In genomic region chr2:213991454-213992108, GRCh38 we compare ENCODE assay signal across 20 cellular contexts.
DNase-seq lines count a peak whose midpoint lies in the region; ATAC-seq and TF ChIP-seq lines count a peak whose summit lies in the region.
"Had no signal": no experiment of that assay in that cellular context is flagged by ENCODE, and none has a peak within 500 bp of the region (broad histone marks: within the 10 kb centered on the region; RNA-seq: fewer than 3 reads in every experiment).

No MANE protein-coding gene starts in this region.

- no peak overlapping the region for H2BK15ac ChIP-seq in IMR-90 (ENCODE audit: low read depth, low read length)

- peaks cover 4% of the 10 kb centered on the region; the same call in 1 of the 2 replicates for H3K4me1 ChIP-seq in IMR-90 (ENCODE audit: control insufficient read depth, insufficient read depth, low read length)
- H3K4me1 ChIP-seq in adipocyte (ENCODE audit: control insufficient read depth, insufficient read depth, low read length): peaks cover 7% of the 10 kb centered on the region
- H3K4me1 ChIP-seq: BLaER1 had no signal

- H3K36me3 Mint-ChIP-seq in CD14-positive monocyte: no peaks in the 10 kb centered on the region
- H3K36me3 Mint-ChIP-seq: CD8-positive, alpha-beta memory T cell; IgD-negative memory B cell had no signal

- no peak overlapping the region for H3K27ac ChIP-seq in IMR-90 (ENCODE audit: insufficient read depth, low read length)
- H3K27ac ChIP-seq: BLaER1, PC-9 had no signal

- H3K14ac ChIP-seq in IMR-90 (replicated peaks; ENCODE audit: low read depth, low read length): no peak overlapping the region

- H3K27me3 Mint-ChIP-seq in CD14-positive monocyte (ENCODE audit: low read depth in 3 of 3): no peaks in the 10 kb centered on the region
- H3K27me3 Mint-ChIP-seq: CD8-positive, alpha-beta memory T cell; IgD-negative memory B cell had no signal

- no peak overlapping the region for H3K4me2 ChIP-seq in IMR-90 (ENCODE audit: low read depth, low read length)
- H3K4me2 ChIP-seq: BLaER1, PC-9 had no signal

- H4K8ac ChIP-seq in IMR-90 (ENCODE audit: low read depth in 2 of 2, low read length in 2 of 2): no peak overlapping the region

- no peak overlapping the region for H3K4ac ChIP-seq in IMR-90 (ENCODE audit: low read depth, low read length)

- H3K4me3 ChIP-seq in IMR-90 (ENCODE audit: insufficient read depth, low read depth, low read length): no peak overlapping the region
- H3K4me3 ChIP-seq in adipocyte (ENCODE audit: low read length): no peak overlapping the region
- H3K4me3 ChIP-seq in fibroblast of mammary gland (ENCODE audit: control insufficient read depth, low read depth, low read length): no peak overlapping the region
- H3K4me3 ChIP-seq: BLaER1, PC-9 had no signal

- intact Hi-C loops in IMR-90 (cut with micrococcal nuclease) (no loop called here), CD14-positive monocyte (cut with micrococcal nuclease) (no loop called here)

- no peak overlapping the region for H2AFZ ChIP-seq in IMR-90 (replicated peaks; ENCODE audit: low read length, poor library complexity)
- H2AFZ ChIP-seq: PC-9 had no signal

- H3K56ac ChIP-seq in IMR-90 (ENCODE audit: extremely low read depth, insufficient read depth, low read length): no peak overlapping the region

- no peak for ATAC-seq in IMR-90 (ENCODE audit: low read depth)
- ATAC-seq in HG03520 (IDR thresholded peaks at IDR 0.05; ENCODE audit: unreplicated experiment): no peak

- dilution Hi-C loops in IMR-90 (cut with HindIII; ENCODE audit: low sequenced_read_pairs, unreplicated experiment): no loop called here

- TF ChIP-seq CTCF in IMR-90 (conservative IDR thresholded peaks at IDR 0.05; ENCODE audit: low read depth, low read length) (no peak), fibroblast of mammary gland (conservative IDR thresholded peaks at IDR 0.05; ENCODE audit: control insufficient read depth, insufficient read depth, low read depth, low read length) (no peak), CD14-positive monocyte (IDR thresholded peaks at IDR 0.05) (no peak)

- no peak overlapping the region for H2BK5ac ChIP-seq in IMR-90 (ENCODE audit: low read depth, low read length, poor library complexity, severe bottlenecking)

- CTCF ChIA-PET in IMR-90 (lab: Yijun Ruan, JAX): no interaction called here

- TF ChIP-seq RAD21 in IMR-90 (IDR thresholded peaks at IDR 0.05; ENCODE audit: low read length): no peak

- no peak overlapping the region for H3K27ac Mint-ChIP-seq in CD14-positive monocyte
- H3K27ac Mint-ChIP-seq: CD8-positive, alpha-beta memory T cell; HFFc6; IgD-negative memory B cell; T-helper 1 cell treated with Interleukin-12 subunit alpha and Interleukin-12 subunit beta and Interleukin-4 antibody, amounts not matched to agents 30 μg/mL and 1 μg/mL, for 36 hours had no signal

- H3K9ac ChIP-seq in IMR-90 (ENCODE audit: low read depth, low read length): no peak overlapping the region
- no peak overlapping the region for H3K9ac ChIP-seq in adipocyte (ENCODE audit: low read length)
- H3K9ac ChIP-seq: BLaER1 had no signal

- H2AK9ac ChIP-seq in IMR-90 (replicated peaks; ENCODE audit: low read depth, low read length, poor library complexity): no peak overlapping the region

- H3K9me3 ChIP-seq in IMR-90 (ENCODE audit: control insufficient read depth, insufficient read depth, low read length) (no peaks in the 10 kb centered on the region), adipocyte (ENCODE audit: control insufficient read depth, low read length) (no peaks in the 10 kb centered on the region)
- H3K9me3 ChIP-seq: BLaER1 had no signal

- H3K9me1 ChIP-seq in IMR-90 (ENCODE audit: insufficient read depth, low read length): no peaks in the 10 kb centered on the region

- no peak overlapping the region for H2AK5ac ChIP-seq in IMR-90 (ENCODE audit: low read depth, low read length)

- WGBS in IMR-90 (ENCODE audit: extremely low coverage in 2 of 2, insufficient read length in 1 of 2), 2 experiments: no CpG with 5 or more reads among the region's 5 CpGs

- H4K91ac ChIP-seq in IMR-90 (ENCODE audit: insufficient read depth, low read depth, low read length): no peak overlapping the region

- no peak overlapping the region for H3K23ac ChIP-seq in IMR-90 (ENCODE audit: low read depth, low read length)

- H2BK120ac ChIP-seq in IMR-90 (ENCODE audit: low read depth, low read length): no peak overlapping the region

- no peak overlapping the region for H3K4me3 Mint-ChIP-seq in CD14-positive monocyte
- H3K4me3 Mint-ChIP-seq: CD8-positive, alpha-beta memory T cell; HFFc6; IgD-negative memory B cell; T-helper 1 cell treated with Interleukin-12 subunit alpha and Interleukin-12 subunit beta and Interleukin-4 antibody, amounts not matched to agents 30 μg/mL and 1 μg/mL, for 36 hours had no signal

- H3K36me3 ChIP-seq in IMR-90 (ENCODE audit: control insufficient read depth, insufficient read depth, low read length): no peaks in the 10 kb centered on the region
- H3K36me3 ChIP-seq in adipocyte (ENCODE audit: control insufficient read depth, insufficient read depth, low read length, severe bottlenecking): no peaks in the 10 kb centered on the region
- H3K36me3 ChIP-seq: BLaER1 had no signal

- H3K4me1 Mint-ChIP-seq in CD14-positive monocyte: no peaks in the 10 kb centered on the region
- H3K4me1 Mint-ChIP-seq: CD8-positive, alpha-beta memory T cell; IgD-negative memory B cell had no signal

- POLR2A ChIA-PET in IMR-90 (lab: Charles Lee; ENCODE audit: unreplicated experiment): no interaction called here

- H4K5ac ChIP-seq in IMR-90 (ENCODE audit: low read depth, low read length): no peak overlapping the region

- no peak for TF ChIP-seq POLR2A in IMR-90 (IDR thresholded peaks at IDR 0.05; ENCODE audit: low read depth, low read length)

- H4K20me1 ChIP-seq in IMR-90 (ENCODE audit: insufficient read depth, low read length): no peaks in the 10 kb centered on the region
- H4K20me1 ChIP-seq: BLaER1 had no signal

- H2BK20ac ChIP-seq in IMR-90 (ENCODE audit: low read depth, low read length): no peak overlapping the region

- DNase-seq in ELR (ENCODE audit: low read depth): peak; percentile 47
- peak; percentile 30 for DNase-seq in IMR-90
- DNase-seq in adipocyte (ENCODE audit: low read depth): peak; percentile 6
- DNase-seq in fibroblast of mammary gland (ENCODE audit: low read depth): peak; percentile 30
- DNase-seq in MV-4-11 (lab: John Stamatoyannopoulos, UW): no peak
- DNase-seq in CD14-positive monocyte (ENCODE audit: low spot score): no peak
- no peak for DNase-seq in NCI-H510A treated with DMSO at 0.1 percent for 48 hours (lab: John Stamatoyannopoulos, UW)
- DNase-seq: CD8-positive, alpha-beta memory T cell; DMS79; HFFc6; Karpas-422; NCI-H1105; NCI-H1694; NCI-H2081 treated with DMSO at 0.1 percent for 48 hours; NCI-H524; PC-9 had no signal

- in situ Hi-C loops in IMR-90 (cut with MboI; ENCODE audit: low sequenced_read_pairs): no loop called here

- peaks cover 0 to 8% (median 2%) of the 10 kb centered on the region in 7 donors for H3K9me3 Mint-ChIP-seq in CD14-positive monocyte
- H3K9me3 Mint-ChIP-seq: HFFc6; T-helper 1 cell treated with Interleukin-12 subunit alpha and Interleukin-12 subunit beta and Interleukin-4 antibody, amounts not matched to agents 30 μg/mL and 1 μg/mL, for 36 hours had no signal

- no peaks in the 10 kb centered on the region for H3K79me1 ChIP-seq in IMR-90 (ENCODE audit: low read depth in 1 of 2, low read length in 2 of 2)

- H3K27me3 ChIP-seq in IMR-90 (ENCODE audit: control insufficient read depth, insufficient read depth, low read length): no peaks in the 10 kb centered on the region
- H3K27me3 ChIP-seq in adipocyte (replicated peaks; ENCODE audit: control insufficient read depth, insufficient read depth, low read length): no peaks in the 10 kb centered on the region
- H3K27me3 ChIP-seq: BLaER1 had no signal

- no peak overlapping the region for H3K18ac ChIP-seq in IMR-90 (ENCODE audit: low read depth, low read length)

- no TSS peak for BruUV-seq in IMR-90 (replicated peaks; lab: Mats Ljungman, UMichigan)

TF ChIP-seq in IMR-90, 13 proteins besides CTCF, POLR2A, EP300 and RAD21:
- peak; percentile 68; the same call in 1 of the 2 replicates for TF ChIP-seq CEBPB (IDR thresholded peaks at IDR 0.05; ENCODE audit: low read depth, low read length)
- no peak for TF ChIP-seq NFE2L2 (IDR thresholded peaks at IDR 0.05; ENCODE audit: low read depth, low read length)
- TF ChIP-seq USF2 (IDR thresholded peaks at IDR 0.05; ENCODE audit: low read depth, low read length): no peak
TF ChIP-seq in IMR-90: peak in this region for 1.

Comparison
In these comparisons a context has a peak if more than half of its experiments do, and no peak if none do; other contexts are left out.
1. DNase-seq: peak in ELR (single experiment), IMR-90 (single experiment), adipocyte (single experiment) and fibroblast of mammary gland (single experiment); none in MV-4-11 (single experiment), CD14-positive monocyte (single experiment) and NCI-H510A treated with DMSO at 0.1 percent for 48 hours (single experiment).